ENCODE assay signal across 9 cellular contexts in the genomic region with DNA sequence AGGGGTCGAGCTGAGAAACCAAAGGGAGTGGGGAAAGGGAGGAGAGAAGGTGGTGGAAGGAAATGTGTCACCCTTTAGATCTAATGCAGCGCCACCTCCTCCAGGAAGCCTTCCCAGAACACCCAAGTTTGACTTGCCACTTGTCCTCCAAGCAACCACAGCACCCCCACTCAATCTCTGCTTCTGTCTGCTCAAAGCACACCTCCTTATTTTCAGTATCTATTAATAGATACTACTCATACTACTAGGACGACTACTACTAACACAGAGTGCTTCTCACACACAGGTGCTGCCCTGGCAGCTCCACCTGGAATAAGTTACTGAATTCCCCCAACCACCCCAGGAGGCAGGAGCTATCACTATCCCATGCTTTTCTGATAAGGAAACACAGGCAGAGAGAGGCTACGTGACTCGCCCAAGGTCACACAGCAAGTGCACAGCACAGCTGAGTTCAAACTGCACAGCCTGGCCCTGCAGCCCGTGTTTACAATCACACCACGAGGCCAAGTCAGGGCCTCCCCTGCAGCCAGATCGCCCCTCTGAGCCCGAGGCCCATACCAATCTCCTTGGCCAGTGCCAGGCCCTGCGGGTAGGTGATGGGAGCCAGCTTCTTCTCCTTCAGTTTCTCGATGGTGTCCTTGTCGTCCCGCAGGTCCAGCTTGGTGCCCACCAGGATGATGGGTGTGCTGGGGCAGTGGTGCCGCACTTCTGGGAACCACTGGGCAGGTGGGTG. TPM values are rescaled to one million over a fixed set of nuclear protein-coding genes. Genes with fewer than 3 reads are reported as not detected.
DNase-seq lines count a peak whose midpoint lies in the region; ATAC-seq, FAIRE-seq and TF ChIP-seq lines count a peak whose summit lies in the region.
"Had no signal": no experiment of that assay in that cellular context is flagged by ENCODE, and none has a peak within 500 bp of the region (broad histone marks: within the 10 kb centered on the region; RNA-seq: fewer than 3 reads in every experiment).

No MANE protein-coding gene starts in this region.

- peak; percentile 42 for ATAC-seq in HG03520 (IDR thresholded peaks at IDR 0.05; ENCODE audit: unreplicated experiment)
- ATAC-seq in activated T-cell treated with anti-CD3 and anti-CD28 coated beads, Interleukin-2, amount 50 U/mL, for 4 hours, result peak; percentile 29 to 49
- no peak for ATAC-seq in GM23338

- no peaks in the 10 kb centered on the region for H3K27me3 ChIP-seq in GM23338 (ENCODE audit: insufficient read depth)

- H3K27ac ChIP-seq in GM23338 (ENCODE audit: low read depth), result no peak overlapping the region

- DNase-seq in GM13976 (ENCODE audit: low spot score), result peak; percentile 76
- peak; percentile 61 for DNase-seq in activated T-cell treated with anti-CD3 and anti-CD28 coated beads, Interleukin-2, amount 50 U/mL, for 4 hours
- peak; percentile 72 to 86 (median 83) for DNase-seq in stimulated activated CD4-positive, alpha-beta T cell treated with anti-CD3 and anti-CD28 coated beads, Interleukin-12 subunit alpha, Interleukin-12 subunit beta, amount 100 ng/mL, for 48 hours (ENCODE audit: low read depth in 2 of 3, low spot score in 1 of 3)
- no peak for DNase-seq in D721Med (ENCODE audit: insufficient read length, low spot score)
- no peak for DNase-seq in NCI-H1092 (lab: John Stamatoyannopoulos, UW)
- DNase-seq in cardiac septum (ENCODE audit: low spot score), result no peak
- no peak for DNase-seq in GM23338 (ENCODE audit: low spot score)

- in situ Hi-C loops in GM13976 (cut with MboI; ENCODE audit: low sequenced_read_pairs, unreplicated experiment), result no loop called here

- H3F3A ChIP-seq in GM23338 (replicated peaks; ENCODE audit: low read depth), result no peaks in the 10 kb centered on the region

- no peak overlapping the region for H3K4me3 ChIP-seq in GM23338

- no peak overlapping the region for H2AFZ ChIP-seq in GM23338

- intact Hi-C loops in cardiac septum (cut with DNase I), result no loop called here

- H3K9me3 Mint-ChIP-seq in activated T-cell treated with anti-CD3 and anti-CD28 coated beads, Interleukin-2, amount 50 U/mL, for 4 hours, result no peaks in the 10 kb centered on the region
- no peaks in the 10 kb centered on the region for H3K9me3 Mint-ChIP-seq in GM23338

- no peaks in the 10 kb centered on the region for H3K36me3 ChIP-seq in GM23338 (ENCODE audit: insufficient read depth)

- no peak overlapping the region for H3K27ac Mint-ChIP-seq in GM23338

- peaks cover 88% of the 10 kb centered on the region for H3K4me1 Mint-ChIP-seq in activated T-cell treated with anti-CD3 and anti-CD28 coated beads, Interleukin-2, amount 50 U/mL, for 4 hours (ENCODE audit: low read depth)
- peaks cover 5% of the 10 kb centered on the region; the same call in 2 of the 3 replicates for H3K4me1 Mint-ChIP-seq in GM23338

- no peaks in the 10 kb centered on the region for H3K79me2 ChIP-seq in GM23338 (replicated peaks; ENCODE audit: insufficient read depth)

- TF ChIP-seq CTCF in GM13976 (IDR thresholded peaks at IDR 0.05; ENCODE audit: borderline replicate concordance, control extremely low read depth, extremely low read depth, insufficient read depth, missing control alignments) (no peak), D721Med (IDR thresholded peaks at IDR 0.05; ENCODE audit: insufficient read depth, missing control alignments) (no peak), GM23338 (conservative IDR thresholded peaks at IDR 0.05; ENCODE audit: low read depth in 2 of 2) (no peak)

- FAIRE-seq in D721Med (lab: Jason Lieb, UNC), result no peak

- no peaks in the 10 kb centered on the region for H4K20me1 ChIP-seq in GM23338 (replicated peaks; ENCODE audit: insufficient read depth)

- no peak overlapping the region for H3K4me2 ChIP-seq in GM23338

- no peaks in the 10 kb centered on the region for H3K4me1 ChIP-seq in GM23338 (ENCODE audit: insufficient read depth)

- H3K36me3 Mint-ChIP-seq in activated T-cell treated with anti-CD3 and anti-CD28 coated beads, Interleukin-2, amount 50 U/mL, for 4 hours (ENCODE audit: insufficient read depth), result peaks cover 33% of the 10 kb centered on the region
- H3K36me3 Mint-ChIP-seq in GM23338 (ENCODE audit: low read depth), result no peaks in the 10 kb centered on the region

- peak overlapping the region; percentile 63 for H3K4me3 Mint-ChIP-seq in activated T-cell treated with anti-CD3 and anti-CD28 coated beads, Interleukin-2, amount 50 U/mL, for 4 hours
- no peak overlapping the region for H3K4me3 Mint-ChIP-seq in GM23338

- H3K27me3 Mint-ChIP-seq in activated T-cell treated with anti-CD3 and anti-CD28 coated beads, Interleukin-2, amount 50 U/mL, for 4 hours (ENCODE audit: low read depth), result no peaks in the 10 kb centered on the region
- peaks cover 11% of the 10 kb centered on the region for H3K27me3 Mint-ChIP-seq in GM23338 (ENCODE audit: insufficient read depth, low read depth, poor library complexity)

- no peaks in the 10 kb centered on the region for H3K9me2 ChIP-seq in GM23338 (ENCODE audit: insufficient read depth)

TF ChIP-seq in GM23338, 12 proteins besides CTCF, POLR2A, EP300 and RAD21 (continues in another document):
- TF ChIP-seq EZH2 (IDR thresholded peaks at IDR 0.05; ENCODE audit: low read depth, unreplicated experiment), result no peak
- TF ChIP-seq ZNF114 (CRISPR knock-in tag; IDR thresholded peaks at IDR 0.05), result no peak
- no peak for TF ChIP-seq POLR2AphosphoS5 (IDR thresholded peaks at IDR 0.05; ENCODE audit: low read depth)
- no peak for TF ChIP-seq CREB1 (CRISPR knock-in tag; IDR thresholded peaks at IDR 0.05; ENCODE audit: low read depth)
- TF ChIP-seq EZH2phosphoT487 (IDR thresholded peaks at IDR 0.05; ENCODE audit: unreplicated experiment), result no peak

RNA-seq across cellular contexts. Expression of a gene that starts 13.2 kb away (rescaled TPM):
- 100 to 1,000 TPM; 388 to 432 (median 395) TPM for total RNA-seq in activated T-cell treated with anti-CD3 and anti-CD28 coated beads, Interleukin-2, amount 50 U/mL, for 4 hours
- total RNA-seq in cardiac septum, result 5.1 TPM
- total RNA-seq in GM23338 (2014; rRNA removed; shearing (Covaris generic)), result 2.7 and 3.8 TPM in 2 replicates
- polyA plus RNA-seq in GM23338 (2016; fragmentation: Nextera tagmentation; extraction: Ambion mirVana), result 2.4 and 3.1 TPM in 2 replicates

RNA-seq across cellular contexts. Expression of a gene that starts 18.6 kb away (rescaled TPM):
- total RNA-seq in activated T-cell treated with anti-CD3 and anti-CD28 coated beads, Interleukin-2, amount 50 U/mL, for 4 hours, result 1 to 10 TPM; 1.7 to 2.3 (median 1.9) TPM
- not detected for total RNA-seq in cardiac septum
- 0.04 and 0.66 TPM in 2 replicates for total RNA-seq in GM23338 (2014; rRNA removed; shearing (Covaris generic))
- 0.10 TPM in 1 of 2 replicates, not detected in the other for polyA plus RNA-seq in GM23338 (2016; fragmentation: Nextera tagmentation; extraction: Ambion mirVana)
- total RNA-seq: epithelial cell of proximal tubule had no signal

RNA-seq across cellular contexts. Expression of a gene that starts 42.8 kb away (rescaled TPM):
- total RNA-seq in activated T-cell treated with anti-CD3 and anti-CD28 coated beads, Interleukin-2, amount 50 U/mL, for 4 hours, result 1 to 10 TPM in 2 of 3 donors, under 1 TPM in 1; 0.96 to 2.4 (median 1.2) TPM
- 2.8 TPM for total RNA-seq in cardiac septum
- total RNA-seq in GM23338 (2014; rRNA removed; shearing (Covaris generic)), result 2.3 and 2.6 TPM in 2 replicates
- polyA plus RNA-seq in GM23338 (2016; fragmentation: Nextera tagmentation; extraction: Ambion mirVana), result 0.97 and 1.7 TPM in 2 replicates

RNA-seq across cellular contexts. Expression of a gene that starts 51.5 kb away (rescaled TPM):
- total RNA-seq in activated T-cell treated with anti-CD3 and anti-CD28 coated beads, Interleukin-2, amount 50 U/mL, for 4 hours, result 10 to 100 TPM in 1 of 3 donors, 1 to 10 TPM in 2; 9.0 to 10.9 (median 9.7) TPM
- 8.0 TPM for total RNA-seq in cardiac septum
- not detected in 2 replicates for total RNA-seq in GM23338 (2014; rRNA removed; shearing (Covaris generic))
- not detected in 2 replicates for polyA plus RNA-seq in GM23338 (2016; fragmentation: Nextera tagmentation; extraction: Ambion mirVana)
- total RNA-seq: epithelial cell of proximal tubule had no signal

Comparison
In these comparisons a context has a peak if more than half of its experiments do, and no peak if none do; other contexts are left out.
1. DNase-seq: peak in GM13976 (single experiment), activated T-cell treated with anti-CD3 and anti-CD28 coated beads, Interleukin-2, amount 50 U/mL, for 4 hours (single experiment) and stimulated activated CD4-positive, alpha-beta T cell treated with anti-CD3 and anti-CD28 coated beads, Interleukin-12 subunit alpha, Interleukin-12 subunit beta, amount 100 ng/mL, for 48 hours (3 of 3); none in D721Med (single experiment), NCI-H1092 (single experiment), cardiac septum (single experiment) and GM23338 (single experiment).
2. RNA of a gene that starts 13.2 kb away (total RNA-seq): 388 to 432 TPM in activated T-cell treated with anti-CD3 and anti-CD28 coated beads, Interleukin-2, amount 50 U/mL, for 4 hours; 5.1 TPM in cardiac septum (single experiment) and 2.7 to 3.8 TPM in GM23338; every median in the first group is over 10 times any median in the second.